ENCODE assay signal across 11 cellular contexts in genomic region chr11:130163346-130164220, GRCh38. TPM values are rescaled to one million over a fixed set of nuclear protein-coding genes. Genes with fewer than 3 reads are reported as not detected.
DNase-seq lines count a peak whose midpoint lies in the region; ATAC-seq and TF ChIP-seq lines count a peak whose summit lies in the region.
"Had no signal": no experiment of that assay in that cellular context is flagged by ENCODE, and none has a peak within 500 bp of the region (broad histone marks: within the 10 kb centered on the region; RNA-seq: fewer than 3 reads in every experiment).

No MANE protein-coding gene starts in this region.

- no peaks in the 10 kb centered on the region for H3K36me3 Mint-ChIP-seq in nephron progenitor cell (ENCODE audit: low read depth)
- H3K36me3 Mint-ChIP-seq: brain had no signal

- no peak overlapping the region for H2AFZ ChIP-seq in hepatocyte

- no peaks in the 10 kb centered on the region for H3K9me3 ChIP-seq in hepatocyte (ENCODE audit: low read depth)
- no peaks in the 10 kb centered on the region for H3K9me3 ChIP-seq in upper lobe of right lung
- H3K9me3 ChIP-seq: thoracic aorta had no signal

- peaks cover 34% of the 10 kb centered on the region for H3K4me1 Mint-ChIP-seq in nephron progenitor cell

- peaks cover 15% of the 10 kb centered on the region for H3K27me3 ChIP-seq in hepatocyte
- H3K27me3 ChIP-seq in upper lobe of right lung, result no peaks in the 10 kb centered on the region

- DNase-seq in NCI-H748 (lab: John Stamatoyannopoulos, UW; ENCODE audit: unreplicated experiment), result peak; percentile 50
- DNase-seq in NCI-H748 treated with DMSO at 0.1 percent for 48 hours (lab: John Stamatoyannopoulos, UW), result no peak
- peak; percentile 51 to 71 for DNase-seq in SHP77 (lab: John Stamatoyannopoulos, UW)
- DNase-seq in hepatocyte (ENCODE audit: low spot score), result no peak
- DNase-seq in upper lobe of right lung, result no peak
- no peak for DNase-seq in epidermal melanocyte (ENCODE audit: insufficient read length, low spot score)
- DNase-seq in nephron progenitor cell, result no peak
- no peak for DNase-seq in stimulated activated CD4-positive, alpha-beta T cell treated with anti-CD3 and anti-CD28 coated beads, Interleukin-1b, Interleukin-23, amount 100 ng/mL, for 48 hours
- DNase-seq: NCI-H2171 had no signal

- peak; percentile 31 for ATAC-seq in upper lobe of right lung

- H3K79me2 ChIP-seq in hepatocyte, result peaks cover 77% of the 10 kb centered on the region

- no peaks in the 10 kb centered on the region for H3K9me3 Mint-ChIP-seq in nephron progenitor cell

- intact Hi-C loops in upper lobe of right lung (cut with DNase I), result no loop called here

- peak; percentile 18 for TF ChIP-seq CTCF in hepatocyte (IDR thresholded peaks at IDR 0.05; ENCODE audit: poor library complexity)
- TF ChIP-seq CTCF in upper lobe of right lung (IDR thresholded peaks at IDR 0.05), result no peak
- no peak for TF ChIP-seq CTCF in nephron progenitor cell (IDR thresholded peaks at IDR 0.05)

- H3K36me3 ChIP-seq in hepatocyte (replicated peaks; ENCODE audit: insufficient read depth, low read depth) (no peaks in the 10 kb centered on the region), upper lobe of right lung (no peaks in the 10 kb centered on the region)
- H3K36me3 ChIP-seq: thoracic aorta had no signal

- H3K27me3 Mint-ChIP-seq in nephron progenitor cell (ENCODE audit: low read depth, poor library complexity), result peaks cover 69% of the 10 kb centered on the region

- peaks cover 4% of the 10 kb centered on the region for H4K20me1 ChIP-seq in hepatocyte (ENCODE audit: insufficient read depth, poor library complexity, severe bottlenecking)

- WGBS in hepatocyte (ENCODE audit: low lambda C conversion rate, missing lambda C conversion rate), result 64% methylated on average over 13 of the region's 13 CpGs

- no peak overlapping the region for H3K4me3 Mint-ChIP-seq in nephron progenitor cell
- H3K4me3 Mint-ChIP-seq: brain had no signal

- peak overlapping the region; percentile 38 for H3K4me2 ChIP-seq in hepatocyte

- H3K9me2 ChIP-seq in hepatocyte (replicated peaks; ENCODE audit: insufficient read depth), result no peaks in the 10 kb centered on the region

- H3K4me1 ChIP-seq in hepatocyte (ENCODE audit: insufficient read depth) (peaks cover 28% of the 10 kb centered on the region), upper lobe of right lung (peaks cover 27% of the 10 kb centered on the region)

- H3K27ac ChIP-seq in hepatocyte (peak overlapping the region; percentile 34), upper lobe of right lung (peak overlapping the region; percentile 53)
- H3K27ac ChIP-seq: thoracic aorta had no signal

- H3K4me3 ChIP-seq in hepatocyte, result no peak overlapping the region
- no peak overlapping the region for H3K4me3 ChIP-seq in upper lobe of right lung
- H3K4me3 ChIP-seq: thoracic aorta had no signal

- H3K27ac Mint-ChIP-seq in nephron progenitor cell, result no peak overlapping the region
- H3K27ac Mint-ChIP-seq: brain had no signal

RNA-seq across cellular contexts. Expression of gene ST14, which starts 4.0 kb away (rescaled TPM):
- total RNA-seq in hepatocyte (80.8 and 85.2 TPM in 2 replicates), upper lobe of right lung (59.1 TPM)
- polyA plus RNA-seq in hepatocyte, result 81.4 and 93.3 TPM in 2 replicates

Comparison
In these comparisons a context has a peak if more than half of its experiments do, and no peak if none do; other contexts are left out.
1. DNase-seq: peak in NCI-H748 (single experiment) and SHP77 (2 of 2); none in NCI-H748 treated with DMSO at 0.1 percent for 48 hours (single experiment), hepatocyte (single experiment), upper lobe of right lung (single experiment), epidermal melanocyte (single experiment), nephron progenitor cell (single experiment) and stimulated activated CD4-positive, alpha-beta T cell treated with anti-CD3 and anti-CD28 coated beads, Interleukin-1b, Interleukin-23, amount 100 ng/mL, for 48 hours (single experiment).